ENCODE assay signal across 8 cellular contexts in genomic region chr6:35451354-35452185, GRCh38. TPM values are rescaled to one million over a fixed set of nuclear protein-coding genes. Genes with fewer than 3 reads are reported as not detected.
DNase-seq lines count a peak whose midpoint lies in the region; ATAC-seq, FAIRE-seq and TF ChIP-seq lines count a peak whose summit lies in the region.

No MANE protein-coding gene starts in this region.

- H3K9me3 ChIP-seq in right atrium auricular region = no peaks in the 10 kb centered on the region
- no peaks in the 10 kb centered on the region for H3K9me3 ChIP-seq in astrocyte (ENCODE audit: insufficient read depth, low read depth, low read length)
- no peaks in the 10 kb centered on the region for H3K9me3 ChIP-seq in mesodermal cell (ENCODE audit: control insufficient read depth, low read length)
- H3K9me3 ChIP-seq in uterus = no peaks in the 10 kb centered on the region

- H3K27me3 ChIP-seq in right atrium auricular region (no peaks in the 10 kb centered on the region), astrocyte (ENCODE audit: insufficient read depth, low read length) (no peaks in the 10 kb centered on the region), uterus (no peaks in the 10 kb centered on the region)

- no peaks in the 10 kb centered on the region for H4K20me1 ChIP-seq in astrocyte (ENCODE audit: insufficient read depth, low read length)

- no peak for ATAC-seq in Right ventricle myocardium superior (ENCODE audit: poor library complexity)
- ATAC-seq in GM19397 (IDR thresholded peaks at IDR 0.05; ENCODE audit: unreplicated experiment) = no peak
- ATAC-seq in HG02973 (IDR thresholded peaks at IDR 0.05; ENCODE audit: unreplicated experiment) = no peak

- H3K4me1 ChIP-seq in right atrium auricular region = peaks cover 0 to 33% of the 10 kb centered on the region in 2 donors
- H3K4me1 ChIP-seq in astrocyte (ENCODE audit: insufficient read depth, low read length) = peaks cover 16% of the 10 kb centered on the region
- peaks cover 12% of the 10 kb centered on the region for H3K4me1 ChIP-seq in mesodermal cell (ENCODE audit: control insufficient read depth, insufficient read depth, low read length, poor library complexity, severe bottlenecking)
- H3K4me1 ChIP-seq in uterus = no peaks in the 10 kb centered on the region

- H3K27ac Mint-ChIP-seq in astrocyte (ENCODE audit: unreplicated experiment) = no peak overlapping the region

- peak overlapping the region; percentile 74 for H3K4me3 Mint-ChIP-seq in astrocyte (ENCODE audit: unreplicated experiment)

- H3K9me3 Mint-ChIP-seq in astrocyte (ENCODE audit: unreplicated experiment) = no peaks in the 10 kb centered on the region

- H3K36me3 Mint-ChIP-seq in astrocyte (ENCODE audit: low read depth, unreplicated experiment) = no peaks in the 10 kb centered on the region

- H3K4me1 Mint-ChIP-seq in astrocyte (ENCODE audit: low read depth, unreplicated experiment) = peaks cover 10% of the 10 kb centered on the region

- H3K27ac ChIP-seq in right atrium auricular region (peak overlapping the region; percentile 74 to 76), astrocyte (ENCODE audit: low read depth, low read length) (no peak overlapping the region), mesodermal cell (ENCODE audit: low read depth, low read length, severe bottlenecking) (no peak overlapping the region), uterus (peak overlapping the region; percentile 79 to 82)

- peaks cover 15% of the 10 kb centered on the region for H3K27me3 Mint-ChIP-seq in astrocyte (ENCODE audit: low read depth, unreplicated experiment)

- H3K4me3 ChIP-seq in right atrium auricular region (peak overlapping the region; percentile 58 to 63), astrocyte (ENCODE audit: insufficient read depth, low read depth, low read length) (peak overlapping the region; percentile 46), mesodermal cell (ENCODE audit: extremely low read depth, insufficient read depth, low read length, poor library complexity, severe bottlenecking) (peak overlapping the region; percentile 58), uterus (peak overlapping the region; percentile 39 to 61)

- intact Hi-C loops in Right ventricle myocardium superior (cut with DNase I) (no loop called here), uterus (cut with DNase I; ENCODE audit: low total_unique reads) (no loop called here)

- no peak for FAIRE-seq in astrocyte (lab: Jason Lieb, UNC)

- DNase-seq in right atrium auricular region (ENCODE audit: low spot score) (no peak), Right ventricle myocardium superior (no peak), astrocyte (ENCODE audit: low read depth) (no peak), uterus (peak; percentile 34 to 60), mucosa of gallbladder (ENCODE audit: low spot score) (no peak)

- 71 to 80% methylated on average over 7 to 8 of the region's 20 CpGs for WGBS in mesodermal cell (ENCODE audit: insufficient coverage in 2 of 2), 2 experiments

- H3K36me3 ChIP-seq in right atrium auricular region = no peaks in the 10 kb centered on the region
- no peaks in the 10 kb centered on the region for H3K36me3 ChIP-seq in astrocyte (ENCODE audit: insufficient read depth, low read length)
- peaks cover 10% of the 10 kb centered on the region for H3K36me3 ChIP-seq in mesodermal cell (ENCODE audit: control insufficient read depth, insufficient read depth, low read length)
- H3K36me3 ChIP-seq in uterus = no peaks in the 10 kb centered on the region

- no peak for TF ChIP-seq POLR2A in uterus (IDR thresholded peaks at IDR 0.05)

- TF ChIP-seq CTCF in right atrium auricular region (IDR thresholded peaks at IDR 0.05) = no peak
- no peak for TF ChIP-seq CTCF in astrocyte (IDR thresholded peaks at IDR 0.05; ENCODE audit: insufficient read depth, low read depth, low read length)
- no peak for TF ChIP-seq CTCF in uterus (IDR thresholded peaks at IDR 0.05)

- peak overlapping the region; percentile 94 for H3K4me2 ChIP-seq in astrocyte (ENCODE audit: low read length)

- peak overlapping the region; percentile 49 for H2AFZ ChIP-seq in astrocyte (ENCODE audit: low read depth, low read length)

- peak overlapping the region; percentile 9 for H3K9ac ChIP-seq in astrocyte (ENCODE audit: low read length)

- no peaks in the 10 kb centered on the region for H3K79me2 ChIP-seq in astrocyte (ENCODE audit: insufficient read depth, low read length)

RNA-seq across cellular contexts. Expression of gene FANCE, which starts 0.6 kb away (rescaled TPM):
- total RNA-seq in right atrium auricular region (1 to 10 TPM; 3.4 to 3.5 TPM), Right ventricle myocardium superior (3.4 TPM), astrocyte (2.9 and 3.1 TPM in 2 replicates), uterus (10 to 100 TPM in 3 of 4 donors, 1 to 10 TPM in 1; 9.6 to 19.1 (median 11.4) TPM), mucosa of gallbladder (2.6 TPM)
- 11.6 TPM for polyA plus RNA-seq in mesodermal cell (2013, experiment 1 of 2)
- polyA plus RNA-seq in mesodermal cell (2013, experiment 2 of 2) = 10.0 TPM

RNA-seq across cellular contexts. Expression of gene RPL10A, which starts 16.6 kb away (rescaled TPM):
- total RNA-seq in right atrium auricular region (100 to 1,000 TPM; 571 to 831 TPM), Right ventricle myocardium superior (535 TPM), astrocyte (818 and 887 TPM in 2 replicates), uterus (1,000 to 10,000 TPM; 1,557 to 4,762 (median 2,904) TPM), mucosa of gallbladder (921 TPM)
- 1,794 TPM for polyA plus RNA-seq in mesodermal cell (2013, experiment 1 of 2)
- polyA plus RNA-seq in mesodermal cell (2013, experiment 2 of 2) = 1,725 TPM

RNA-seq across cellular contexts. Expression of gene TEAD3, which starts 45.3 kb away (rescaled TPM):
- total RNA-seq in right atrium auricular region (10 to 100 TPM; 19.3 to 37.1 TPM), Right ventricle myocardium superior (25.4 TPM), astrocyte (73.3 and 75.5 TPM in 2 replicates), uterus (100 to 1,000 TPM in 1 of 4 donors, 10 to 100 TPM in 3; 10.2 to 107 (median 17.2) TPM), mucosa of gallbladder (45.3 TPM)
- 38.8 TPM for polyA plus RNA-seq in mesodermal cell (2013, experiment 1 of 2)
- 34.4 TPM for polyA plus RNA-seq in mesodermal cell (2013, experiment 2 of 2)

Comparison
In these comparisons a context has a peak if more than half of its experiments do, and no peak if none do; other contexts are left out.
1. DNase-seq: peak in uterus (2 of 2); none in right atrium auricular region (single experiment), Right ventricle myocardium superior (single experiment), astrocyte (single experiment) and mucosa of gallbladder (single experiment).
2. H3K27ac ChIP-seq: peak in right atrium auricular region (2 of 2) and uterus (2 of 2); none in astrocyte (single experiment) and mesodermal cell (single experiment).
3. Peak in every context shown above with its lines, with median percentiles within 50 percentile points of each other: H3K4me3 ChIP-seq.